ENCODE assay signal across 9 cellular contexts in genomic region chr5:150161242-150162141, GRCh38. TPM values are rescaled to one million over a fixed set of nuclear protein-coding genes. Genes with fewer than 3 reads are reported as not detected.
DNase-seq lines count a peak whose midpoint lies in the region; ATAC-seq and TF ChIP-seq lines count a peak whose summit lies in the region.
"Had no signal": no experiment of that assay in that cellular context is flagged by ENCODE, and none has a peak within 500 bp of the region (broad histone marks: within the 10 kb centered on the region; RNA-seq: fewer than 3 reads in every experiment).

No MANE protein-coding gene starts in this region.

- no peak for TF ChIP-seq POLR2A in Peyer's patch (IDR thresholded peaks at IDR 0.05)

- no peak overlapping the region for H3K4me3 Mint-ChIP-seq in CD4-positive, CD25-positive, alpha-beta regulatory T cell
- no peak overlapping the region for H3K4me3 Mint-ChIP-seq in activated T-helper 1 cell treated with anti-CD3 and anti-CD28 coated beads, Interleukin-12 subunit alpha, Interleukin-12 subunit beta, Interleukin-2, Interleukin-4 antibody, amounts not matched to agents 30 ng/mL and 10 ng/mL and 1 ng/mL, durations not matched to agents 14 hours and 24 hours and 36 hours

- H3K27ac Mint-ChIP-seq in CD4-positive, CD25-positive, alpha-beta regulatory T cell = peak overlapping the region in 1 of 3 donors; percentile 76
- no peak overlapping the region for H3K27ac Mint-ChIP-seq in activated T-helper 1 cell treated with anti-CD3 and anti-CD28 coated beads, Interleukin-12 subunit alpha, Interleukin-12 subunit beta, Interleukin-2, Interleukin-4 antibody, amounts not matched to agents 30 ng/mL and 10 ng/mL and 1 ng/mL, durations not matched to agents 14 hours and 24 hours and 36 hours

- peak; percentile 39 to 55 (median 50) for DNase-seq in CD4-positive, CD25-positive, alpha-beta regulatory T cell
- DNase-seq in HUDEP-2 (lab: John Stamatoyannopoulos, UW; ENCODE audit: unreplicated experiment in 76 of 76) (peak in 64 of 76 experiments; percentile 5 to 81 (median 54)), Peyer's patch (peak; percentile 59 to 95 (median 93)), fibroblast of the aortic adventitia (ENCODE audit: low read depth) (peak; percentile 75)
- DNase-seq in activated T-helper 1 cell treated with anti-CD3 and anti-CD28 coated beads, Interleukin-12 subunit alpha, Interleukin-12 subunit beta, Interleukin-2, Interleukin-4 antibody, amounts not matched to agents 30 ng/mL and 10 ng/mL and 1 ng/mL, durations not matched to agents 14 hours and 24 hours and 36 hours (ENCODE audit: low spot score) = peak; percentile 68

- no peak overlapping the region for H3K4me3 ChIP-seq in CD4-positive, CD25-positive, alpha-beta regulatory T cell (ENCODE audit: low read depth, low read length)
- H3K4me3 ChIP-seq in Peyer's patch (no peak overlapping the region), fibroblast of the aortic adventitia (ENCODE audit: low read depth, low read length) (no peak overlapping the region), neutrophil (ENCODE audit: low read depth in 1 of 2, low read length in 1 of 2) (no peak overlapping the region)
- H3K4me3 ChIP-seq: SK-N-MC had no signal

- peaks cover 0 to 2% (median 0%) of the 10 kb centered on the region in 4 donors for H3K4me1 Mint-ChIP-seq in CD4-positive, CD25-positive, alpha-beta regulatory T cell
- H3K4me1 Mint-ChIP-seq in activated T-helper 1 cell treated with anti-CD3 and anti-CD28 coated beads, Interleukin-12 subunit alpha, Interleukin-12 subunit beta, Interleukin-2, Interleukin-4 antibody, amounts not matched to agents 30 ng/mL and 10 ng/mL and 1 ng/mL, durations not matched to agents 14 hours and 24 hours and 36 hours (ENCODE audit: low read depth) = no peaks in the 10 kb centered on the region

- H3K36me3 ChIP-seq in CD4-positive, CD25-positive, alpha-beta regulatory T cell (ENCODE audit: control insufficient read depth, insufficient read depth, low read length) = no peaks in the 10 kb centered on the region
- no peaks in the 10 kb centered on the region for H3K36me3 ChIP-seq in Peyer's patch
- H3K36me3 ChIP-seq in neutrophil = no peaks in the 10 kb centered on the region

- H3K27me3 Mint-ChIP-seq in CD4-positive, CD25-positive, alpha-beta regulatory T cell = peaks cover 25% of the 10 kb centered on the region
- H3K27me3 Mint-ChIP-seq in activated T-helper 1 cell treated with anti-CD3 and anti-CD28 coated beads, Interleukin-12 subunit alpha, Interleukin-12 subunit beta, Interleukin-2, Interleukin-4 antibody, amounts not matched to agents 30 ng/mL and 10 ng/mL and 1 ng/mL, durations not matched to agents 14 hours and 24 hours and 36 hours (ENCODE audit: insufficient read depth) = peaks cover 21% of the 10 kb centered on the region

- H3K4me1 ChIP-seq in CD4-positive, CD25-positive, alpha-beta regulatory T cell (ENCODE audit: control insufficient read depth, insufficient read depth, low read length, poor library complexity, severe bottlenecking) = no peaks in the 10 kb centered on the region
- peaks cover 3 to 44% (median 7%) of the 10 kb centered on the region in 4 donors for H3K4me1 ChIP-seq in Peyer's patch
- no peaks in the 10 kb centered on the region for H3K4me1 ChIP-seq in neutrophil (ENCODE audit: control insufficient read depth in 1 of 2, insufficient read depth in 1 of 2, low read depth in 1 of 2, low read length in 1 of 2)

- H3K36me3 Mint-ChIP-seq in CD4-positive, CD25-positive, alpha-beta regulatory T cell = no peaks in the 10 kb centered on the region
- H3K36me3 Mint-ChIP-seq in activated T-helper 1 cell treated with anti-CD3 and anti-CD28 coated beads, Interleukin-12 subunit alpha, Interleukin-12 subunit beta, Interleukin-2, Interleukin-4 antibody, amounts not matched to agents 30 ng/mL and 10 ng/mL and 1 ng/mL, durations not matched to agents 14 hours and 24 hours and 36 hours (ENCODE audit: low read depth) = no peaks in the 10 kb centered on the region

- TF ChIP-seq CTCF in Peyer's patch (IDR thresholded peaks at IDR 0.05) = peak; percentile 71 to 99 (median 92)
- peak; percentile 98 for TF ChIP-seq CTCF in fibroblast of the aortic adventitia (IDR thresholded peaks at IDR 0.05; ENCODE audit: insufficient read depth, low read length)
- peak; percentile 76 for TF ChIP-seq CTCF in neutrophil (IDR thresholded peaks at IDR 0.05)

- peak; percentile 56 to 60 for ATAC-seq in CD4-positive, CD25-positive, alpha-beta regulatory T cell (ENCODE audit: low read depth in 2 of 2)
- peak; percentile 67 for ATAC-seq in GM19467 (IDR thresholded peaks at IDR 0.05; ENCODE audit: unreplicated experiment)

- peaks cover 2% of the 10 kb centered on the region for H3K27me3 ChIP-seq in CD4-positive, CD25-positive, alpha-beta regulatory T cell (ENCODE audit: control insufficient read depth, insufficient read depth, low read length)
- H3K27me3 ChIP-seq in Peyer's patch (no peaks in the 10 kb centered on the region), neutrophil (peaks cover 36% of the 10 kb centered on the region)

- H3K9me3 Mint-ChIP-seq in CD4-positive, CD25-positive, alpha-beta regulatory T cell = no peaks in the 10 kb centered on the region
- no peaks in the 10 kb centered on the region for H3K9me3 Mint-ChIP-seq in activated T-helper 1 cell treated with anti-CD3 and anti-CD28 coated beads, Interleukin-12 subunit alpha, Interleukin-12 subunit beta, Interleukin-2, Interleukin-4 antibody, amounts not matched to agents 30 ng/mL and 10 ng/mL and 1 ng/mL, durations not matched to agents 14 hours and 24 hours and 36 hours

- no peak overlapping the region for H3K27ac ChIP-seq in CD4-positive, CD25-positive, alpha-beta regulatory T cell (ENCODE audit: insufficient read depth, low read length, poor library complexity, severe bottlenecking)
- H3K27ac ChIP-seq in Peyer's patch (peak overlapping the region; percentile 38 to 90 (median 75)), neutrophil (no peak overlapping the region), temporal lobe (ENCODE audit: low read depth, low read length) (peak overlapping the region; percentile 76)

- no peaks in the 10 kb centered on the region for H3K9me3 ChIP-seq in CD4-positive, CD25-positive, alpha-beta regulatory T cell (ENCODE audit: control insufficient read depth in 2 of 2, low read length in 2 of 2)
- H3K9me3 ChIP-seq in Peyer's patch (no peaks in the 10 kb centered on the region), neutrophil (no peaks in the 10 kb centered on the region)

- intact Hi-C loops in activated T-helper 1 cell treated with anti-CD3 and anti-CD28 coated beads, Interleukin-12 subunit alpha, Interleukin-12 subunit beta, Interleukin-2, Interleukin-4 antibody, amounts not matched to agents 30 ng/mL and 10 ng/mL and 1 ng/mL, durations not matched to agents 14 hours and 24 hours and 36 hours (cut with micrococcal nuclease) = loop anchor here (1.0 kb wide), 3 partner anchors 57 to 275 kb away; no protein-coding TSS in a partner anchor

RNA-seq across cellular contexts. Expression of gene CDX1, which starts 5.1 kb away (rescaled TPM):
- total RNA-seq in CD4-positive, CD25-positive, alpha-beta regulatory T cell = not detected
- not detected for polyA plus RNA-seq in CD4-positive, CD25-positive, alpha-beta regulatory T cell
- 100 to 1,000 TPM; 177 to 429 (median 370) TPM for total RNA-seq in Peyer's patch
- not detected in 2 replicates for total RNA-seq in activated T-helper 1 cell treated with anti-CD3 and anti-CD28 coated beads, Interleukin-12 subunit alpha, Interleukin-12 subunit beta, Interleukin-2, Interleukin-4 antibody, amounts not matched to agents 30 ng/mL and 10 ng/mL and 1 ng/mL, durations not matched to agents 14 hours and 24 hours and 36 hours
- total RNA-seq in fibroblast of the aortic adventitia (ENCODE audit: low replicate concordance) = 0.18 and 0.65 TPM in 2 replicates
- not detected for total RNA-seq in temporal lobe

RNA-seq across cellular contexts. Expression of gene PDGFRB, which starts 5.8 kb away (rescaled TPM):
- not detected for total RNA-seq in CD4-positive, CD25-positive, alpha-beta regulatory T cell
- under 1 TPM in 1 of 4 donors, not detected in 3; 0.03 TPM for polyA plus RNA-seq in CD4-positive, CD25-positive, alpha-beta regulatory T cell
- 10 to 100 TPM; 17.5 to 87.5 (median 31.2) TPM for total RNA-seq in Peyer's patch
- 0.76 and 1.0 TPM in 2 replicates for total RNA-seq in activated T-helper 1 cell treated with anti-CD3 and anti-CD28 coated beads, Interleukin-12 subunit alpha, Interleukin-12 subunit beta, Interleukin-2, Interleukin-4 antibody, amounts not matched to agents 30 ng/mL and 10 ng/mL and 1 ng/mL, durations not matched to agents 14 hours and 24 hours and 36 hours
- total RNA-seq in fibroblast of the aortic adventitia (ENCODE audit: low replicate concordance) = 111 and 180 TPM in 2 replicates
- total RNA-seq in temporal lobe = 19.4 TPM

RNA-seq across cellular contexts. Expression of gene SLC6A7, which starts 28.4 kb away (rescaled TPM):
- not detected for total RNA-seq in CD4-positive, CD25-positive, alpha-beta regulatory T cell
- not detected for polyA plus RNA-seq in CD4-positive, CD25-positive, alpha-beta regulatory T cell
- total RNA-seq in Peyer's patch (10 to 100 TPM; 12.3 to 41.6 (median 19.9) TPM), fibroblast of the aortic adventitia (ENCODE audit: low replicate concordance) (not detected in 2 replicates), temporal lobe (1.5 TPM)
- total RNA-seq in activated T-helper 1 cell treated with anti-CD3 and anti-CD28 coated beads, Interleukin-12 subunit alpha, Interleukin-12 subunit beta, Interleukin-2, Interleukin-4 antibody, amounts not matched to agents 30 ng/mL and 10 ng/mL and 1 ng/mL, durations not matched to agents 14 hours and 24 hours and 36 hours = not detected in 2 replicates

Comparison
In these comparisons a context has a peak if more than half of its experiments do, and no peak if none do; other contexts are left out.
1. H3K27ac ChIP-seq: peak in Peyer's patch (4 of 4) and temporal lobe (single experiment); none in CD4-positive, CD25-positive, alpha-beta regulatory T cell (single experiment) and neutrophil (single experiment).
2. RNA of gene CDX1, which starts 5.1 kb away (total RNA-seq): 177 to 429 TPM in Peyer's patch; 0.18 to 0.65 TPM in fibroblast of the aortic adventitia, not detected in CD4-positive, CD25-positive, alpha-beta regulatory T cell (single experiment), not detected in activated T-helper 1 cell treated with anti-CD3 and anti-CD28 coated beads, Interleukin-12 subunit alpha, Interleukin-12 subunit beta, Interleukin-2, Interleukin-4 antibody, amounts not matched to agents 30 ng/mL and 10 ng/mL and 1 ng/mL, durations not matched to agents 14 hours and 24 hours and 36 hours and not detected in temporal lobe (single experiment); every median in the first group is over 100 times any median in the second.
3. Peak in every context shown above with its lines, with median percentiles within 50 percentile points of each other: DNase-seq and CTCF ChIP-seq.